ENCODE assay signal across 16 cellular contexts in the genomic region with DNA sequence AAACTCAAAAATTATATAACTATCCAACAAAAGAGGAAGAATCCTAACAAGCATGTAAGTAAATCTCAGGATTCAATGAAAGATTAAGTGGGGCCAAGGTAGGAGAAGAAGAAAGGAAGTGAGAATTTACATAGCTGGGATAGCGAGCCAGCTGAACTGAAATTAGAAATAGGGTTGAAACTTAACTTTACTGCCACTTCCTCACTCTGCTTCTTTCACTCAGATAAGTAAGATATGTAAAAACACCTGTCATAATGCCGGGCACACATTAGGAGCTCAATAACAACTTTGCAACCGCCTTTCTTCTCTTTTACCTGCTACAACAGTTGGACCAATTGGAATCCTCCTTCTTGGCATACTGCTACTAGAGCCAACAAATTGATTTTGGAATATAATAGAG.
DNase-seq lines count a peak whose midpoint lies in the region; ATAC-seq, FAIRE-seq and TF ChIP-seq lines count a peak whose summit lies in the region.
"Had no signal": no experiment of that assay in that cellular context is flagged by ENCODE, and none has a peak within 500 bp of the region (broad histone marks: within the 10 kb centered on the region; RNA-seq: fewer than 3 reads in every experiment).

No MANE protein-coding gene starts in this region.

- DNase-seq in GM12878 (ENCODE audit: low read depth, low spot score): no peak
- DNase-seq in stimulated activated CD8-positive, alpha-beta memory T cell treated with anti-CD3 and anti-CD28 coated beads, Interleukin-4, amount 100 ng/mL, for 48 hours: no peak
- no peak for DNase-seq in T-helper 1 cell
- DNase-seq in endothelial cell (ENCODE audit: low spot score): no peak
- no peak for DNase-seq in COLO668 (lab: John Stamatoyannopoulos, UW; ENCODE audit: unreplicated experiment)
- DNase-seq: central memory CD4-positive, alpha-beta T cell; glutamatergic neuron; HFFc6; ovary; spleen had no signal

- H3K79me2 ChIP-seq in GM12878 (ENCODE audit: control insufficient read depth, insufficient read depth, low read length): no peaks in the 10 kb centered on the region

- no peak overlapping the region for H3K27ac ChIP-seq in GM12878 (ENCODE audit: control insufficient read depth, insufficient read depth)
- H3K27ac ChIP-seq: BLaER1, ovary, spleen had no signal

- H3K4me1 ChIP-seq in GM12878 (ENCODE audit: control insufficient read depth, insufficient read depth, low read length): no peaks in the 10 kb centered on the region
- H3K4me1 ChIP-seq: BLaER1, spleen had no signal

- H3K4me3 Mint-ChIP-seq in endothelial cell (ENCODE audit: unreplicated experiment): no peak overlapping the region
- H3K4me3 Mint-ChIP-seq: activated naive CD8-positive, alpha-beta T cell; HFFc6 had no signal

- no peaks in the 10 kb centered on the region for H3K36me3 Mint-ChIP-seq in endothelial cell (ENCODE audit: low read depth, unreplicated experiment)

- H3K9me3 Mint-ChIP-seq in endothelial cell (ENCODE audit: unreplicated experiment): no peaks in the 10 kb centered on the region
- H3K9me3 Mint-ChIP-seq: HFFc6 had no signal

- no peak overlapping the region for H2AFZ ChIP-seq in GM12878 (ENCODE audit: control insufficient read depth, low read depth, low read length)

- no peak overlapping the region for H3K27ac Mint-ChIP-seq in endothelial cell (ENCODE audit: unreplicated experiment)
- H3K27ac Mint-ChIP-seq: activated naive CD8-positive, alpha-beta T cell; HFFc6 had no signal

- ATAC-seq in GM18909 (IDR thresholded peaks at IDR 0.05; ENCODE audit: poor library complexity, unreplicated experiment) (peak; percentile 88), GM21529 (IDR thresholded peaks at IDR 0.05; ENCODE audit: unreplicated experiment) (peak; percentile 94), HG03097 (IDR thresholded peaks at IDR 0.05; ENCODE audit: low FRiP score, unreplicated experiment) (peak; percentile 64), GM12878 (no peak)

- no peaks in the 10 kb centered on the region for H3K27me3 Mint-ChIP-seq in endothelial cell (ENCODE audit: unreplicated experiment)
- H3K27me3 Mint-ChIP-seq: activated naive CD8-positive, alpha-beta T cell had no signal

- no peak for TF ChIP-seq EP300 in GM12878 (IDR thresholded peaks at IDR 0.05; ENCODE audit: borderline replicate concordance in 1 of 2, control insufficient read depth in 1 of 2, low read depth in 2 of 2, low read length in 2 of 2)

- POLR2A ChIA-PET in GM12878 (lab: Charles Lee): no interaction called here

- SMC1A ChIA-PET in GM12878 (lab: Charles Lee; ENCODE audit: uncharacterized antibody, unreplicated experiment): interaction anchor here (0.6 to 1.4 kb wide), 4 partner anchors 11 to 975 kb away, joined by 3 to 4 read pairs (median 4); no protein-coding TSS in a partner anchor

- no peak overlapping the region for H3K4me3 ChIP-seq in GM12878
- H3K4me3 ChIP-seq: BLaER1, ovary, spleen had no signal

- CTCF ChIA-PET in GM12878 (lab: Yijun Ruan, JAX): interaction anchor here (0.8 kb wide), 1 partner anchor 9 kb away, joined by 3 read pairs; no protein-coding TSS in a partner anchor

- TF ChIP-seq RAD21 in GM12878 (IDR thresholded peaks at IDR 0.05; ENCODE audit: insufficient read depth, low read depth, low read length): no peak

- H3K4me1 Mint-ChIP-seq in endothelial cell (ENCODE audit: unreplicated experiment): no peaks in the 10 kb centered on the region

- TF ChIP-seq CTCF in GM12878 (IDR thresholded peaks at IDR 0.05 in 2 of 3, conservative IDR thresholded peaks at IDR 0.05 in 1 of 3; ENCODE audit: control insufficient read depth in 2 of 3, extremely low read depth in 1 of 3, insufficient read depth in 1 of 3, low read depth in 3 of 3, low read length in 3 of 3): no peak
- no peak for TF ChIP-seq CTCF in endothelial cell (IDR thresholded peaks at IDR 0.05; ENCODE audit: unreplicated experiment)

- 13% methylated on average over 3 of the region's 3 CpGs for WGBS in GM12878 (ENCODE audit: insufficient coverage, insufficient replicate concordance, low lambda C conversion rate, missing lambda C conversion rate)

- no peak overlapping the region for H3K9ac ChIP-seq in GM12878 (ENCODE audit: control insufficient read depth, insufficient read depth, low read length)
- H3K9ac ChIP-seq: BLaER1 had no signal

- no peaks in the 10 kb centered on the region for H3K36me3 ChIP-seq in GM12878 (ENCODE audit: control insufficient read depth in 2 of 2, insufficient read depth in 2 of 2, low read length in 1 of 2)
- H3K36me3 ChIP-seq: BLaER1, ovary, spleen had no signal

- H3K27me3 ChIP-seq in GM12878 (replicated peaks in 1 of 2; ENCODE audit: control insufficient read depth in 2 of 2, insufficient read depth in 2 of 2, low read length in 1 of 2): no peaks in the 10 kb centered on the region
- H3K27me3 ChIP-seq: BLaER1, ovary had no signal

- FAIRE-seq in GM12878 (lab: Jason Lieb, UNC): peak; percentile 23
- FAIRE-seq: keratinocyte had no signal

- RAD21 ChIA-PET in GM12878 (lab: Charles Lee; ENCODE audit: unreplicated experiment): no interaction called here

- no peaks in the 10 kb centered on the region for H3K9me3 ChIP-seq in GM12878 (replicated peaks; ENCODE audit: control insufficient read depth, insufficient read depth, low read length)
- H3K9me3 ChIP-seq: BLaER1, ovary, spleen had no signal

- no TSS peak for BruUV-seq in GM12878 (replicated peaks; lab: Mats Ljungman, UMichigan)

- in situ Hi-C loops in GM12878 (cut with MboI): no loop called here

- intact Hi-C loops in GM12878 (cut with micrococcal nuclease; ENCODE audit: unreplicated experiment): no loop called here

- no peak for TF ChIP-seq POLR2A in GM12878 (IDR thresholded peaks at IDR 0.05; ENCODE audit: low read depth, low read length)

- H4K20me1 ChIP-seq in GM12878 (ENCODE audit: control insufficient read depth, insufficient read depth): no peaks in the 10 kb centered on the region
- H4K20me1 ChIP-seq: BLaER1 had no signal

- H3K4me2 ChIP-seq in GM12878 (ENCODE audit: control insufficient read depth, insufficient read depth): no peak overlapping the region
- H3K4me2 ChIP-seq: BLaER1 had no signal

TF ChIP-seq in GM12878, 131 proteins besides CTCF, POLR2A, EP300 and RAD21:
- no peak for TF ChIP-seq WRNIP1 (IDR thresholded peaks at IDR 0.05; ENCODE audit: borderline replicate concordance, low read depth, low read length)
- TF ChIP-seq SPI1 (IDR thresholded peaks at IDR 0.05; ENCODE audit: borderline replicate concordance, insufficient read depth, low read depth, low read length): 0 out of 2 replicates have a peak, but pooled peaks have one; percentile 14
